Comparison of ENCODE assay signal across 8 cellular contexts in the genomic region with DNA sequence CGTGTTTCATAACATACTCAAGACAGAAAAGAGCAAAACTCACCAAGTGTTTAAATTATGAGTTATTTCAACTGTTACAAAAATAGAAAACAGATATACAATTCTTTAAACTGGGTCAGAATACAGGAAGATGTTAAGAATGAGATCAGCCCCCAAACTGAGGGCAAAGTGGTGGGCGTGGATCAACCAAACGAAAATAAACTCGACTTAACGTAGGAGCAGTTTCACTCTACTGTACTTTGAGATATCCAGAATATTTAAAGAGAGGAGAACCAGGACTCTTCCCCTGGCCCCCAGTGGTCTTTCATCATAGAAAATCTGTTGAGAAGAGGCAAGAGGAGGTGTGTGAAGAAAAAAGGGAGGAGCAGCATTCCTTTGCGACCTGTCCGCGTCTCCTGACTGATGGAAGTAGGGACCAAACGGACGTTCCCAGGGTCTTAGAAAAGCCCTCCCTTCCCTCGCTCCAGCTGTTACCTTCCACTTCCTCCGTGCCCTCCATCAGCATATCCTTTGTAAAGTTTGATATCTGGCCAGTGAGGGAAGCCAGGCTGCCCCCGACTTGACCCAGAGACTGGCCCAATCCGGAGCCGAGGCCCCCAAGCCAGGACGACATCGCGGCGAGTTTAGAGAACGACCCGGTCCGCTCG. TPM values are rescaled to one million over a fixed set of nuclear protein-coding genes. Genes with fewer than 3 reads are reported as not detected.
DNase-seq lines count a peak whose midpoint lies in the region; ATAC-seq, FAIRE-seq and TF ChIP-seq lines count a peak whose summit lies in the region.

No MANE protein-coding gene starts in this region.

- H3K4me3 ChIP-seq in AG04449 (ENCODE audit: low read depth, low read length) (peak overlapping the region; percentile 91), gastroesophageal sphincter (peak overlapping the region; percentile 73 to 87), neuronal stem cell (ENCODE audit: low read length in 2 of 2) (peak overlapping the region; percentile 79 to 94)

- H3K27ac ChIP-seq in gastroesophageal sphincter (peak overlapping the region; percentile 84 to 98 (median 90)), neuronal stem cell (replicated peaks; ENCODE audit: low read length) (peak overlapping the region; percentile 92)

- H2BK15ac ChIP-seq in neuronal stem cell (ENCODE audit: low read length), result no peak overlapping the region

- H3K36me3 ChIP-seq in gastroesophageal sphincter (peaks cover 0 to 14% of the 10 kb centered on the region in 2 donors), neuronal stem cell (replicated peaks in 1 of 2; ENCODE audit: control insufficient read depth in 2 of 2, insufficient read depth in 2 of 2, low read length in 2 of 2) (peaks cover 3 to 9% of the 10 kb centered on the region in 2 donors)

- H3K9me3 ChIP-seq in gastroesophageal sphincter (no peaks in the 10 kb centered on the region), neuronal stem cell (replicated peaks in 1 of 2; ENCODE audit: control insufficient read depth in 2 of 2, insufficient read depth in 1 of 2, low read depth in 1 of 2, low read length in 2 of 2) (peaks cover 0 to 6% of the 10 kb centered on the region in 2 donors)

- peak overlapping the region; percentile 88 for H3K9ac ChIP-seq in neuronal stem cell (ENCODE audit: low read depth, low read length, poor library complexity)

- no peak overlapping the region for H4K91ac ChIP-seq in neuronal stem cell (ENCODE audit: low read depth, low read length, poor library complexity)

- CTCF ChIA-PET in AG04449 (lab: Yijun Ruan, JAX), result interaction anchor here (1.2 to 1.7 kb wide), 2 partner anchors 16 to 68 kb away, joined by 3 to 8 read pairs; partner anchors contain the start of gene ATXN3

- no peak overlapping the region for H2BK12ac ChIP-seq in neuronal stem cell (ENCODE audit: low read length)

- peaks cover 27% of the 10 kb centered on the region for H3K4me1 Mint-ChIP-seq in activated T-helper 2 cell treated with anti-CD3 and anti-CD28 coated beads, Interferon-gamma antibody, Interleukin-2, Interleukin-4, amounts not matched to agents 10 μg/mL and 5 μg/mL and 100 μg/mL, durations not matched to agents 14 hours and 24 hours and 36 hours (ENCODE audit: low read depth)

- H2AK5ac ChIP-seq in neuronal stem cell (ENCODE audit: low read depth, low read length), result peak overlapping the region; percentile 74

- TF ChIP-seq POLR2A in gastroesophageal sphincter (IDR thresholded peaks at IDR 0.05), result no peak

- H2BK120ac ChIP-seq in neuronal stem cell (ENCODE audit: low read depth, low read length), result no peak overlapping the region

- peak overlapping the region; percentile 99 for H3K27ac Mint-ChIP-seq in activated T-helper 2 cell treated with anti-CD3 and anti-CD28 coated beads, Interferon-gamma antibody, Interleukin-2, Interleukin-4, amounts not matched to agents 10 μg/mL and 5 μg/mL and 100 μg/mL, durations not matched to agents 14 hours and 24 hours and 36 hours

- H3K23ac ChIP-seq in neuronal stem cell (ENCODE audit: low read depth, low read length, poor library complexity), result peak overlapping the region; percentile 95

- H3K27me3 Mint-ChIP-seq in activated T-helper 2 cell treated with anti-CD3 and anti-CD28 coated beads, Interferon-gamma antibody, Interleukin-2, Interleukin-4, amounts not matched to agents 10 μg/mL and 5 μg/mL and 100 μg/mL, durations not matched to agents 14 hours and 24 hours and 36 hours (ENCODE audit: low read depth), result no peaks in the 10 kb centered on the region

- peak overlapping the region; percentile 95 for H2AFZ ChIP-seq in neuronal stem cell (ENCODE audit: low read length)

- peak overlapping the region; percentile 71 for H3K4me2 ChIP-seq in neuronal stem cell (ENCODE audit: insufficient read depth, low read length, poor library complexity, severe bottlenecking)

- TF ChIP-seq CTCF in AG04449 (IDR thresholded peaks at IDR 0.05; ENCODE audit: insufficient read depth, low read length, missing control alignments), result no peak
- no peak for TF ChIP-seq CTCF in gastroesophageal sphincter (IDR thresholded peaks at IDR 0.05)
- TF ChIP-seq CTCF in D721Med (IDR thresholded peaks at IDR 0.05; ENCODE audit: insufficient read depth, missing control alignments), result no peak

- H3K27me3 ChIP-seq in gastroesophageal sphincter (no peaks in the 10 kb centered on the region), neuronal stem cell (ENCODE audit: control insufficient read depth in 3 of 3, insufficient read depth in 3 of 3, low read depth in 1 of 3, low read length in 3 of 3) (no peaks in the 10 kb centered on the region)

- no peak for TF ChIP-seq EP300 in gastroesophageal sphincter (IDR thresholded peaks at IDR 0.05)

- H3K4me1 ChIP-seq in gastroesophageal sphincter (peaks cover 3 to 56% (median 23%) of the 10 kb centered on the region in 3 donors), neuronal stem cell (ENCODE audit: control insufficient read depth in 2 of 2, insufficient read depth in 1 of 2, low read depth in 1 of 2, low read length in 2 of 2) (peaks cover 4 to 9% of the 10 kb centered on the region in 2 donors)

- POLR2A ChIA-PET in AG04449 (lab: Yijun Ruan, JAX), result interaction anchor here (1.1 to 1.8 kb wide), 4 partner anchors 11 to 93 kb away, joined by 3 to 14 read pairs (median 6); partner anchors contain the start of genes ATXN3, CPSF2 and NDUFB1

- H3K79me1 ChIP-seq in neuronal stem cell (ENCODE audit: low read depth, low read length), result no peaks in the 10 kb centered on the region

- peaks cover 28% of the 10 kb centered on the region for H3K36me3 Mint-ChIP-seq in activated T-helper 2 cell treated with anti-CD3 and anti-CD28 coated beads, Interferon-gamma antibody, Interleukin-2, Interleukin-4, amounts not matched to agents 10 μg/mL and 5 μg/mL and 100 μg/mL, durations not matched to agents 14 hours and 24 hours and 36 hours (ENCODE audit: low read depth)

- peak overlapping the region; percentile 97 for H3K4me3 Mint-ChIP-seq in activated T-helper 2 cell treated with anti-CD3 and anti-CD28 coated beads, Interferon-gamma antibody, Interleukin-2, Interleukin-4, amounts not matched to agents 10 μg/mL and 5 μg/mL and 100 μg/mL, durations not matched to agents 14 hours and 24 hours and 36 hours (ENCODE audit: low read depth)

- WGBS in gastroesophageal sphincter (ENCODE audit: low coverage in 1 of 2), 2 donors, result 0 to 1% methylated on average over 14 to 20 of the region's 23 CpGs
- no CpG with 5 or more reads among the region's 23 CpGs for WGBS in neuronal stem cell (ENCODE audit: extremely low coverage in 2 of 2, insufficient read length in 2 of 2, insufficient replicate concordance in 1 of 2), 2 donors

- H3K4ac ChIP-seq in neuronal stem cell (ENCODE audit: low read length), result no peak overlapping the region

- H3K9me3 Mint-ChIP-seq in activated T-helper 2 cell treated with anti-CD3 and anti-CD28 coated beads, Interferon-gamma antibody, Interleukin-2, Interleukin-4, amounts not matched to agents 10 μg/mL and 5 μg/mL and 100 μg/mL, durations not matched to agents 14 hours and 24 hours and 36 hours, result no peaks in the 10 kb centered on the region

- peak overlapping the region; percentile 93 for H3K18ac ChIP-seq in neuronal stem cell (ENCODE audit: low read length)

- no peak overlapping the region for H3K14ac ChIP-seq in neuronal stem cell (ENCODE audit: low read length)

- intact Hi-C loops in activated T-helper 2 cell treated with anti-CD3 and anti-CD28 coated beads, Interferon-gamma antibody, Interleukin-2, Interleukin-4, amounts not matched to agents 10 μg/mL and 5 μg/mL and 100 μg/mL, durations not matched to agents 14 hours and 24 hours and 36 hours (cut with micrococcal nuclease), result no loop called here

- FAIRE-seq in D721Med (lab: Jason Lieb, UNC), result no peak

- H4K8ac ChIP-seq in neuronal stem cell (ENCODE audit: low read depth, low read length), result no peak overlapping the region

- H2BK5ac ChIP-seq in neuronal stem cell (ENCODE audit: low read length), result peak overlapping the region; percentile 93

- ATAC-seq in GM18498 (IDR thresholded peaks at IDR 0.05; ENCODE audit: unreplicated experiment) (peak; percentile 23), HG03045 (IDR thresholded peaks at IDR 0.05; ENCODE audit: unreplicated experiment) (peak; percentile 17), gastroesophageal sphincter (peak; percentile 49)

- DNase-seq in AG04449 (ENCODE audit: low read depth, low spot score), result no peak
- DNase-seq in NCI-H345 (lab: John Stamatoyannopoulos, UW), result peak; percentile 34
- no peak for DNase-seq in activated T-helper 2 cell treated with anti-CD3 and anti-CD28 coated beads, Interferon-gamma antibody, Interleukin-2, Interleukin-4, amounts not matched to agents 10 μg/mL and 5 μg/mL and 100 μg/mL, durations not matched to agents 14 hours and 24 hours and 36 hours (ENCODE audit: low spot score)
- DNase-seq in neuronal stem cell (ENCODE audit: low spot score), result peak; percentile 46
- DNase-seq in D721Med (ENCODE audit: insufficient read length, low spot score), result no peak

RNA-seq across cellular contexts. Expression of gene TRIP11, which starts 0.7 kb away (rescaled TPM):
- 37.0 and 41.7 TPM in 2 replicates for total RNA-seq in activated T-helper 2 cell treated with anti-CD3 and anti-CD28 coated beads, Interferon-gamma antibody, Interleukin-2, Interleukin-4, amounts not matched to agents 10 μg/mL and 5 μg/mL and 100 μg/mL, durations not matched to agents 14 hours and 24 hours and 36 hours
- total RNA-seq in gastroesophageal sphincter, result 10 to 100 TPM; 39.3 to 51.6 (median 41.8) TPM
- polyA plus RNA-seq in neuronal stem cell (2013, experiment 1 of 2), result 6.6 TPM
- polyA plus RNA-seq in neuronal stem cell (2013, experiment 2 of 2), result 7.0 TPM

Comparison
In these comparisons a context has a peak if more than half of its experiments do, and no peak if none do; other contexts are left out.
1. DNase-seq: peak in NCI-H345 (single experiment) and neuronal stem cell (single experiment); none in AG04449 (single experiment), activated T-helper 2 cell treated with anti-CD3 and anti-CD28 coated beads, Interferon-gamma antibody, Interleukin-2, Interleukin-4, amounts not matched to agents 10 μg/mL and 5 μg/mL and 100 μg/mL, durations not matched to agents 14 hours and 24 hours and 36 hours (single experiment) and D721Med (single experiment).
2. Peak in every context shown above with its lines, with median percentiles within 50 percentile points of each other: H3K4me3 ChIP-seq and ATAC-seq.